Comparison of ENCODE assay signal across 27 cellular contexts in the genomic region with DNA sequence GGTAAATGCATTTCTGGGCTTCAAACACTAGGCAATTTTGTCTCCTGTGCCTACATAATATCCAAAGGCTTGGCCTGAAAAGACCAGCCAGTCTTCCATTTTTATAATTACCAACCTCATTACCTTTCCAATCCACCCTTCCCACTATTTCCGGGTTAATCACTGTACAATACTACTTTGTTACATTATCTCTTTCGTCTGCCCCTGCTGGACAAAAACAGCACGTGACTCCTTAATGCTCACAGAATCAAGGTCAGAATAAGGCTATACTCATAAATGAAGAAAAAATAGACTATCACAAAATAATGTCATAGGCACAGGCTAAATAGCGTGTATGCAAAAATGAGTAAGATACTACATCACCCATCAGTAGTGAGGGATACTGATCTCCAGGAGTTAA. TPM values are rescaled to one million over a fixed set of nuclear protein-coding genes. Genes with fewer than 3 reads are reported as not detected.
"Had no signal": no experiment of that assay in that cellular context is flagged by ENCODE, and none has a peak within 500 bp of the region (broad histone marks: within the 10 kb centered on the region; RNA-seq: fewer than 3 reads in every experiment).

No MANE protein-coding gene starts in this region.

- DNase-seq: activated CD4-positive, alpha-beta T cell treated with anti-CD3 and anti-CD28 coated beads, Interleukin-2, amount 50 U/mL, for 1 hour; activated CD8-positive, alpha-beta memory T cell treated with anti-CD3 and anti-CD28 coated beads for 24 hours; activated CD8-positive, alpha-beta memory T cell treated with anti-CD3 and anti-CD28 coated beads, Interleukin-2, amount 50 U/mL, for 48 hours; activated effector memory CD4-positive, alpha-beta T cell treated with Interleukin-2 at 50 U/mL for 16 hours; activated naive CD4-positive, alpha-beta T cell treated with anti-CD3 and anti-CD28 coated beads, Interleukin-2, amount 10 ng/mL, durations not matched to agents 7 days and 5 days; activated naive CD8-positive, alpha-beta T cell treated with anti-CD3 and anti-CD28 coated beads, Interleukin-2, amount 50 U/mL, for 24 hours; activated T-cell treated with anti-CD3 and anti-CD28 coated beads, Interleukin-2, amount 50 U/mL, for 48 hours; aorta; dermis blood vessel endothelial cell; effector memory CD4-positive, alpha-beta T cell; heart left ventricle; left lung; mammary epithelial cell; right cardiac atrium; stimulated activated CD4-positive, alpha-beta T cell treated with anti-CD3 and anti-CD28 coated beads, Interleukin-4, amount 100 ng/mL, for 1 hour; stimulated activated naive CD8-positive, alpha-beta T cell treated with anti-CD3 and anti-CD28 coated beads, Interleukin-15, amount 100 ng/mL, for 72 hours; T1000; trophoblast cell had no signal

- FAIRE-seq: frontal cortex had no signal

- H3K36me3 ChIP-seq: breast epithelium, heart left ventricle, left lung, prostate gland, suprapubic skin had no signal

- H3K27ac ChIP-seq: breast epithelium, epithelial cell of prostate, prostate gland had no signal

- H3K4me2 ChIP-seq: smooth muscle cell had no signal

- H3K4me1 ChIP-seq: breast epithelium, left lung, prostate gland had no signal

- H3K9me3 ChIP-seq: breast epithelium, heart left ventricle, prostate gland, suprapubic skin had no signal

- H3K27me3 ChIP-seq: breast epithelium, heart left ventricle, left lung, suprapubic skin had no signal

- H3K4me3 ChIP-seq: breast epithelium, heart left ventricle, left lung, prostate gland, smooth muscle cell, suprapubic skin had no signal

- ATAC-seq: activated CD4-positive, CD25-positive, alpha-beta regulatory T cell treated with anti-CD3 and anti-CD28 coated beads, Interleukin-2, amount 50 U/mL, for 24 hours; activated naive CD8-positive, alpha-beta T cell treated with anti-CD3 and anti-CD28 coated beads, Interleukin-2, amount 50 U/mL, for 24 hours; heart left ventricle; left lung; right cardiac atrium; stimulated activated naive CD8-positive, alpha-beta T cell treated with anti-CD3 and anti-CD28 coated beads, Interleukin-15, amount 100 ng/mL, for 72 hours had no signal

RNA-seq across cellular contexts. Expression of gene ABI3BP, which starts 40.1 kb away (rescaled TPM):
- total RNA-seq: T-helper 1 cell treated with Interleukin-12 subunit alpha and Interleukin-12 subunit beta and Interleukin-4 antibody, amounts not matched to agents 30 ng/mL and 1 ng/mL, for 36 hours had no signal
- polyA plus RNA-seq: neural cell had no signal
